Comparison of ENCODE assay signal across 1 cellular context in genomic region chr16:85588562-85589503, GRCh38.
TF ChIP-seq lines count a peak whose summit lies in the region.

No MANE protein-coding gene starts in this region.

TF ChIP-seq in K562, 482 proteins besides CTCF, POLR2A, EP300 and RAD21 (continued from another document and continues in another):
- no peak for TF ChIP-seq MITF (IDR thresholded peaks at IDR 0.05)
- TF ChIP-seq EZH2 (IDR thresholded peaks at IDR 0.05; ENCODE audit: borderline replicate concordance, low read depth, low read length): no peak
- TF ChIP-seq STAT5A (IDR thresholded peaks at IDR 0.05; ENCODE audit: borderline replicate concordance, low read length): no peak
- no peak for TF ChIP-seq KDM1A (IDR thresholded peaks at IDR 0.05)
- TF ChIP-seq MCM2 (IDR thresholded peaks at IDR 0.05; ENCODE audit: low read depth): no peak
- no peak for TF ChIP-seq CEBPB (tag; IDR thresholded peaks at IDR 0.05)
- TF ChIP-seq CBFA2T3 (IDR thresholded peaks at IDR 0.05): peak; percentile 72
- no peak; the same call in none of the 2 replicates for TF ChIP-seq ZFX (CRISPR knock-in tag; IDR thresholded peaks at IDR 0.05)
- TF ChIP-seq MTA2 (IDR thresholded peaks at IDR 0.05; ENCODE audit: low read depth): no peak
- TF ChIP-seq ZNF347 (CRISPR knock-in tag; IDR thresholded peaks at IDR 0.05; ENCODE audit: low read depth): no peak
- 0 out of 2 replicates have a peak, but pooled peaks have one; percentile 6 for TF ChIP-seq PML (IDR thresholded peaks at IDR 0.05; ENCODE audit: low read length)
- TF ChIP-seq TEAD1 (CRISPR knock-in tag; IDR thresholded peaks at IDR 0.05): no peak; a peak in 1 of 4 replicates
- no peak for TF ChIP-seq ZBTB49 (CRISPR knock-in tag; IDR thresholded peaks at IDR 0.05; ENCODE audit: borderline replicate concordance)
- no peak for TF ChIP-seq ETV6 (IDR thresholded peaks at IDR 0.05; ENCODE audit: borderline replicate concordance in 1 of 2, low read depth in 2 of 2, low read length in 1 of 2)
- 0 out of 2 replicates have a peak, but pooled peaks have one; percentile 20 for TF ChIP-seq ETV6 (CRISPR knock-in tag; IDR thresholded peaks at IDR 0.05; ENCODE audit: borderline replicate concordance)
- no peak for TF ChIP-seq BCL6 (CRISPR knock-in tag; IDR thresholded peaks at IDR 0.05)
- TF ChIP-seq ZNF311 (CRISPR knock-in tag; IDR thresholded peaks at IDR 0.05): no peak
- no peak for TF ChIP-seq HNRNPUL1 (IDR thresholded peaks at IDR 0.05; ENCODE audit: low read length)
- TF ChIP-seq ZSCAN29 (IDR thresholded peaks at IDR 0.05): no peak
- no peak for TF ChIP-seq L3MBTL2 (IDR thresholded peaks at IDR 0.05)
- no peak for TF ChIP-seq DMBX1 (CRISPR knock-in tag; IDR thresholded peaks at IDR 0.05; ENCODE audit: borderline replicate concordance)
- no peak for TF ChIP-seq ZNF282 (CRISPR knock-in tag; IDR thresholded peaks at IDR 0.05)
- TF ChIP-seq KAT7 (CRISPR knock-in tag; IDR thresholded peaks at IDR 0.05; ENCODE audit: borderline replicate concordance): 0 out of 2 replicates have a peak, but pooled peaks have one; percentile 5
- TF ChIP-seq SRSF3 (IDR thresholded peaks at IDR 0.05; ENCODE audit: insufficient read depth, low read length): no peak
- TF ChIP-seq ZNF408 (CRISPR knock-in tag; IDR thresholded peaks at IDR 0.05; ENCODE audit: low read depth): no peak
- TF ChIP-seq PBX2 (CRISPR knock-in tag; IDR thresholded peaks at IDR 0.05; ENCODE audit: low read depth): no peak
- no peak for TF ChIP-seq PBX2 (tag; conservative IDR thresholded peaks at IDR 0.05; ENCODE audit: low read depth)
- TF ChIP-seq MCM5 (IDR thresholded peaks at IDR 0.05; ENCODE audit: low read depth): no peak
- no peak for TF ChIP-seq NKRF (IDR thresholded peaks at IDR 0.05; ENCODE audit: borderline replicate concordance)
- TF ChIP-seq RAD51 (IDR thresholded peaks at IDR 0.05; ENCODE audit: borderline replicate concordance, low read depth): no peak
- TF ChIP-seq XRCC5 (IDR thresholded peaks at IDR 0.05; ENCODE audit: low read depth, low read length): no peak
- TF ChIP-seq TCF7 (IDR thresholded peaks at IDR 0.05; ENCODE audit: borderline replicate concordance): no peak
- no peak for TF ChIP-seq TRIM28 (IDR thresholded peaks at IDR 0.05)
- TF ChIP-seq ZNF133 (CRISPR knock-in tag; IDR thresholded peaks at IDR 0.05): no peak
- no peak for TF ChIP-seq MLX (CRISPR knock-in tag; conservative IDR thresholded peaks at IDR 0.05)
- no peak for TF ChIP-seq ZNF589 (CRISPR knock-in tag; IDR thresholded peaks at IDR 0.05; ENCODE audit: low read depth)
- TF ChIP-seq CXXC5 (CRISPR knock-in tag; IDR thresholded peaks at IDR 0.05): peak; percentile 45; the same call in 1 of the 2 replicates
- TF ChIP-seq TFAP4 (CRISPR knock-in tag; IDR thresholded peaks at IDR 0.05; ENCODE audit: borderline replicate concordance): peak; percentile 56
- TF ChIP-seq REST (CRISPR knock-in tag; IDR thresholded peaks at IDR 0.05; ENCODE audit: low read depth): no peak
- TF ChIP-seq SREBF1 (IDR thresholded peaks at IDR 0.05; ENCODE audit: borderline replicate concordance, low read depth, low read length): no peak
- TF ChIP-seq TSC22D4 (tag; IDR thresholded peaks at IDR 0.05): no peak
- no peak for TF ChIP-seq ZBTB11 (CRISPR knock-in tag; IDR thresholded peaks at IDR 0.05)
- TF ChIP-seq ZNF764 (CRISPR knock-in tag; IDR thresholded peaks at IDR 0.05; ENCODE audit: low read depth): no peak
- no peak for TF ChIP-seq ZNF561 (CRISPR knock-in tag; conservative IDR thresholded peaks at IDR 0.05)
- TF ChIP-seq DPF2 (IDR thresholded peaks at IDR 0.05): 0 out of 2 replicates have a peak, but pooled peaks have one; percentile 31
- no peak for TF ChIP-seq ARHGAP35 (IDR thresholded peaks at IDR 0.05; ENCODE audit: partially characterized antibody)
- TF ChIP-seq SRSF9 (IDR thresholded peaks at IDR 0.05; ENCODE audit: borderline replicate concordance, low read depth, low read length): no peak
- TF ChIP-seq ZNF134 (CRISPR knock-in tag; conservative IDR thresholded peaks at IDR 0.05): no peak
- 0 out of 2 replicates have a peak, but pooled peaks have one; percentile 14 for TF ChIP-seq ZKSCAN1 (IDR thresholded peaks at IDR 0.05; ENCODE audit: low read depth, low read length)
- TF ChIP-seq ZNF699 (CRISPR knock-in tag; IDR thresholded peaks at IDR 0.05; ENCODE audit: insufficient replicate concordance): no peak
- no peak for TF ChIP-seq JUND (IDR thresholded peaks at IDR 0.05; ENCODE audit: borderline replicate concordance, low read depth, low read length)
- no peak for TF ChIP-seq JUND (tag; IDR thresholded peaks at IDR 0.05; ENCODE audit: borderline replicate concordance, low read depth, low read length)
- TF ChIP-seq MXI1 (IDR thresholded peaks at IDR 0.05; ENCODE audit: low read depth, low read length): no peak
- TF ChIP-seq MTF1 (CRISPR knock-in tag; IDR thresholded peaks at IDR 0.05; ENCODE audit: borderline replicate concordance): no peak
- no peak for TF ChIP-seq ZNF175 (CRISPR knock-in tag; IDR thresholded peaks at IDR 0.05; ENCODE audit: low read depth)
- TF ChIP-seq TCF3 (CRISPR knock-in tag; IDR thresholded peaks at IDR 0.05): 0 out of 2 replicates have a peak, but pooled peaks have one; percentile 28
- 0 out of 2 replicates have a peak, but pooled peaks have one; percentile 20 for TF ChIP-seq RNF2 (IDR thresholded peaks at IDR 0.05)
- no peak for TF ChIP-seq ZNF184 (CRISPR knock-in tag; IDR thresholded peaks at IDR 0.05)
